Comparison of ENCODE assay signal across 22 cellular contexts in genomic region chr13:112188298-112188610, GRCh38.
"Had no signal": no experiment of that assay in that cellular context is flagged by ENCODE, and none has a peak within 500 bp of the region (broad histone marks: within the 10 kb centered on the region; RNA-seq: fewer than 3 reads in every experiment).

No MANE protein-coding gene starts in this region.

- H3K4me1 Mint-ChIP-seq: IgD-negative memory B cell had no signal

- H3K27ac ChIP-seq: HL-60, KMS-11, RWPE1 had no signal

- H3K9ac ChIP-seq: KMS-11 had no signal

- H3K27me3 Mint-ChIP-seq: IgD-negative memory B cell had no signal

- ATAC-seq: K562, Panc1, PC-3, SK-N-SH treated with all-trans-retinoic acid at 6 μM for 48 hours had no signal

- H3K4me3 ChIP-seq: K562 had no signal

- H3K4me3 Mint-ChIP-seq: IgD-negative memory B cell had no signal

- DNase-seq: Kasumi-1, MM.1S, NCI-H1092 treated with DMSO at 0.1 percent for 48 hours, NCI-H1436, NCI-H187, NCI-H2029, NCI-H2081 treated with DMSO at 0.1 percent for 48 hours, NCI-H2171, NCI-H226, NCI-H446, NCI-H510A, NCI-H524 treated with DMSO at 0.1 percent for 48 hours, NCI-H69, NCI-H774, PC-3 had no signal

- H3K36me3 Mint-ChIP-seq: IgD-negative memory B cell had no signal

- H3K27ac Mint-ChIP-seq: IgD-negative memory B cell had no signal
